In the genomic region with DNA sequence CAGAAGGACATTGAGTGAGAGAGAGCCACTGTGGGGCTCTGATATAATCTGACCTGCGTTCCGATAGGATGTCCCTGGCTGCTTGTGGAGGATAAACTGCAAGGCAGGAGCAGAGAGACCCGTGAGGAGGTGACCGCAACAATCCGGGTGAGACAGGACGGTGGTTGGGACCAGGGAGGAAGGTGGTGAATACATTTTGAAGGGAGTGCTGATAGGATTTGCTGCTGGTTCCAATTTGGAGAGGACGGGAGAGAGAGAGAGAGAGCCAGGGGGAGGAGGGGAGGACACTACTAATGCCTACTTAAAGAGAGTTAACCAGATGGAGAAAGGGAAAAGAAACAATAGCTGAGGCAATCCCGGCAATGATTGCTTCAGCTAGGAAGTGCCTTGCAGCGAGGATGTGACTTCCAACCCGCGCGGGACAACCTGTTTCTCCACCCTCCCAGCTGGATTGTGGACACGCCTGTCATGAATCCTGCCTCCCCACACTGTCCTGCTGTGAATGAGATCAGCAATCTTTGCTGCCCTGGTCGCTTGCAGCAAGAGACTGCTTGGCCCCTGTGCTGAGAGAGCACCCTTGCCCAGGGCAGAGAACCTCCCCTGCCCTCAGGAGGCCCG, we compare ENCODE assay signal across 1 cellular context.
A peak's percentile ranks its signal among the peaks of the same experiment; 100 is the strongest.
TF ChIP-seq lines count a peak whose summit lies in the region.

No MANE protein-coding gene starts in this region.

TF ChIP-seq in K562, 482 proteins besides CTCF, POLR2A, EP300 and RAD21 (continued from another document and continues in another):
- TF ChIP-seq, protein P1, sequence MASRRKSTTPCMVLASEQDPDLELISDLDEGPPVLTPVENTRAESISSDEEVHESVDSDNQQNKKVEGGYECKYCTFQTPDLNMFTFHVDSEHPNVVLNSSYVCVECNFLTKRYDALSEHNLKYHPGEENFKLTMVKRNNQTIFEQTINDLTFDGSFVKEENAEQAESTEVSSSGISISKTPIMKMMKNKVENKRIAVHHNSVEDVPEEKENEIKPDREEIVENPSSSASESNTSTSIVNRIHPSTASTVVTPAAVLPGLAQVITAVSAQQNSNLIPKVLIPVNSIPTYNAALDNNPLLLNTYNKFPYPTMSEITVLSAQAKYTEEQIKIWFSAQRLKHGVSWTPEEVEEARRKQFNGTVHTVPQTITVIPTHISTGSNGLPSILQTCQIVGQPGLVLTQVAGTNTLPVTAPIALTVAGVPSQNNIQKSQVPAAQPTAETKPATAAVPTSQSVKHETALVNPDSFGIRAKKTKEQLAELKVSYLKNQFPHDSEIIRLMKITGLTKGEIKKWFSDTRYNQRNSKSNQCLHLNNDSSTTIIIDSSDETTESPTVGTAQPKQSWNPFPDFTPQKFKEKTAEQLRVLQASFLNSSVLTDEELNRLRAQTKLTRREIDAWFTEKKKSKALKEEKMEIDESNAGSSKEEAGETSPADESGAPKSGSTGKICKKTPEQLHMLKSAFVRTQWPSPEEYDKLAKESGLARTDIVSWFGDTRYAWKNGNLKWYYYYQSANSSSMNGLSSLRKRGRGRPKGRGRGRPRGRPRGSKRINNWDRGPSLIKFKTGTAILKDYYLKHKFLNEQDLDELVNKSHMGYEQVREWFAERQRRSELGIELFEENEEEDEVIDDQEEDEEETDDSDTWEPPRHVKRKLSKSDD (conservative IDR thresholded peaks at IDR 0.05; ENCODE audit: low read length), result no peak
- TF ChIP-seq, protein P2, sequence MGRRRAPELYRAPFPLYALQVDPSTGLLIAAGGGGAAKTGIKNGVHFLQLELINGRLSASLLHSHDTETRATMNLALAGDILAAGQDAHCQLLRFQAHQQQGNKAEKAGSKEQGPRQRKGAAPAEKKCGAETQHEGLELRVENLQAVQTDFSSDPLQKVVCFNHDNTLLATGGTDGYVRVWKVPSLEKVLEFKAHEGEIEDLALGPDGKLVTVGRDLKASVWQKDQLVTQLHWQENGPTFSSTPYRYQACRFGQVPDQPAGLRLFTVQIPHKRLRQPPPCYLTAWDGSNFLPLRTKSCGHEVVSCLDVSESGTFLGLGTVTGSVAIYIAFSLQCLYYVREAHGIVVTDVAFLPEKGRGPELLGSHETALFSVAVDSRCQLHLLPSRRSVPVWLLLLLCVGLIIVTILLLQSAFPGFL (CRISPR knock-in tag; IDR thresholded peaks at IDR 0.05), result no peak
- TF ChIP-seq ZNF121 (CRISPR knock-in tag; conservative IDR thresholded peaks at IDR 0.05) (no peak), STAT5A (IDR thresholded peaks at IDR 0.05; ENCODE audit: borderline replicate concordance, low read length) (no peak), CCAR2 (IDR thresholded peaks at IDR 0.05; ENCODE audit: low read depth, low read length) (no peak), CXXC5 (CRISPR knock-in tag; IDR thresholded peaks at IDR 0.05) (0 out of 2 replicates have a peak, but pooled peaks have one; percentile 26), NCOA6 (IDR thresholded peaks at IDR 0.05) (no peak), ZBED1 (IDR thresholded peaks at IDR 0.05) (no peak), CREBBP (IDR thresholded peaks at IDR 0.05; ENCODE audit: low read depth, low read length) (no peak), ZNF174 (CRISPR knock-in tag; IDR thresholded peaks at IDR 0.05) (no peak), SETDB1 (IDR thresholded peaks at IDR 0.05; ENCODE audit: low read length) (no peak), CTBP1 (IDR thresholded peaks at IDR 0.05; ENCODE audit: borderline replicate concordance) (peak; percentile 30; the same call in 1 of the 2 replicates), CBX2 (IDR thresholded peaks at IDR 0.05; ENCODE audit: insufficient read depth, low read length, poor library complexity, severe bottlenecking) (no peak), ZNF23 (CRISPR knock-in tag; IDR thresholded peaks at IDR 0.05) (no peak), ZNF217 (CRISPR knock-in tag; IDR thresholded peaks at IDR 0.05) (no peak), LCOR (CRISPR knock-in tag; IDR thresholded peaks at IDR 0.05) (no peak), ZNF146 (CRISPR knock-in tag; IDR thresholded peaks at IDR 0.05; ENCODE audit: unreplicated experiment) (no peak), OTX1 (CRISPR knock-in tag; IDR thresholded peaks at IDR 0.05) (peak; percentile 57; the same call in 1 of the 2 replicates), ZNF436 (CRISPR knock-in tag; IDR thresholded peaks at IDR 0.05) (no peak), ZNF584 (CRISPR knock-in tag; IDR thresholded peaks at IDR 0.05; ENCODE audit: low read depth) (no peak), NR4A1 (CRISPR knock-in tag; IDR thresholded peaks at IDR 0.05) (no peak), NR4A1 (tag; IDR thresholded peaks at IDR 0.05) (no peak), NR1H2 (CRISPR knock-in tag; IDR thresholded peaks at IDR 0.05) (no peak), CBX3 (IDR thresholded peaks at IDR 0.05; ENCODE audit: borderline replicate concordance in 1 of 2, low read length in 2 of 2) (no peak), SAP30 (IDR thresholded peaks at IDR 0.05; ENCODE audit: borderline replicate concordance, insufficient read depth, low read depth, low read length, poor library complexity, severe bottlenecking) (no peak), SMARCA4 (IDR thresholded peaks at IDR 0.05) (no peak), SP1 (CRISPR knock-in tag; IDR thresholded peaks at IDR 0.05) (no peak)
- TF ChIP-seq, protein P3, sequence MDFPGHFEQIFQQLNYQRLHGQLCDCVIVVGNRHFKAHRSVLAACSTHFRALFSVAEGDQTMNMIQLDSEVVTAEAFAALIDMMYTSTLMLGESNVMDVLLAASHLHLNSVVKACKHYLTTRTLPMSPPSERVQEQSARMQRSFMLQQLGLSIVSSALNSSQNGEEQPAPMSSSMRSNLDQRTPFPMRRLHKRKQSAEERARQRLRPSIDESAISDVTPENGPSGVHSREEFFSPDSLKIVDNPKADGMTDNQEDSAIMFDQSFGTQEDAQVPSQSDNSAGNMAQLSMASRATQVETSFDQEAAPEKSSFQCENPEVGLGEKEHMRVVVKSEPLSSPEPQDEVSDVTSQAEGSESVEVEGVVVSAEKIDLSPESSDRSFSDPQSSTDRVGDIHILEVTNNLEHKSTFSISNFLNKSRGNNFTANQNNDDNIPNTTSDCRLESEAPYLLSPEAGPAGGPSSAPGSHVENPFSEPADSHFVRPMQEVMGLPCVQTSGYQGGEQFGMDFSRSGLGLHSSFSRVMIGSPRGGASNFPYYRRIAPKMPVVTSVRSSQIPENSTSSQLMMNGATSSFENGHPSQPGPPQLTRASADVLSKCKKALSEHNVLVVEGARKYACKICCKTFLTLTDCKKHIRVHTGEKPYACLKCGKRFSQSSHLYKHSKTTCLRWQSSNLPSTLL (IDR thresholded peaks at IDR 0.05), result no peak
- TF ChIP-seq, protein P4, sequence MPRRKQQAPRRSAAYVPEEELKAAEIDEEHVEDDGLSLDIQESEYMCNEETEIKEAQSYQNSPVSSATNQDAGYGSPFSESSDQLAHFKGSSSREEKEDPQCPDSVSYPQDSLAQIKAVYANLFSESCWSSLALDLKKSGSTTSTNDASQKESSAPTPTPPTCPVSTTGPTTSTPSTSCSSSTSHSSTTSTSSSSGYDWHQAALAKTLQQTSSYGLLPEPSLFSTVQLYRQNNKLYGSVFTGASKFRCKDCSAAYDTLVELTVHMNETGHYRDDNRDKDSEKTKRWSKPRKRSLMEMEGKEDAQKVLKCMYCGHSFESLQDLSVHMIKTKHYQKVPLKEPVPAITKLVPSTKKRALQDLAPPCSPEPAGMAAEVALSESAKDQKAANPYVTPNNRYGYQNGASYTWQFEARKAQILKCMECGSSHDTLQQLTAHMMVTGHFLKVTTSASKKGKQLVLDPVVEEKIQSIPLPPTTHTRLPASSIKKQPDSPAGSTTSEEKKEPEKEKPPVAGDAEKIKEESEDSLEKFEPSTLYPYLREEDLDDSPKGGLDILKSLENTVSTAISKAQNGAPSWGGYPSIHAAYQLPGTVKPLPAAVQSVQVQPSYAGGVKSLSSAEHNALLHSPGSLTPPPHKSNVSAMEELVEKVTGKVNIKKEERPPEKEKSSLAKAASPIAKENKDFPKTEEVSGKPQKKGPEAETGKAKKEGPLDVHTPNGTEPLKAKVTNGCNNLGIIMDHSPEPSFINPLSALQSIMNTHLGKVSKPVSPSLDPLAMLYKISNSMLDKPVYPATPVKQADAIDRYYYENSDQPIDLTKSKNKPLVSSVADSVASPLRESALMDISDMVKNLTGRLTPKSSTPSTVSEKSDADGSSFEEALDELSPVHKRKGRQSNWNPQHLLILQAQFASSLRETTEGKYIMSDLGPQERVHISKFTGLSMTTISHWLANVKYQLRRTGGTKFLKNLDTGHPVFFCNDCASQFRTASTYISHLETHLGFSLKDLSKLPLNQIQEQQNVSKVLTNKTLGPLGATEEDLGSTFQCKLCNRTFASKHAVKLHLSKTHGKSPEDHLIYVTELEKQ (CRISPR knock-in tag; IDR thresholded peaks at IDR 0.05), result no peak
- TF ChIP-seq, protein P5, sequence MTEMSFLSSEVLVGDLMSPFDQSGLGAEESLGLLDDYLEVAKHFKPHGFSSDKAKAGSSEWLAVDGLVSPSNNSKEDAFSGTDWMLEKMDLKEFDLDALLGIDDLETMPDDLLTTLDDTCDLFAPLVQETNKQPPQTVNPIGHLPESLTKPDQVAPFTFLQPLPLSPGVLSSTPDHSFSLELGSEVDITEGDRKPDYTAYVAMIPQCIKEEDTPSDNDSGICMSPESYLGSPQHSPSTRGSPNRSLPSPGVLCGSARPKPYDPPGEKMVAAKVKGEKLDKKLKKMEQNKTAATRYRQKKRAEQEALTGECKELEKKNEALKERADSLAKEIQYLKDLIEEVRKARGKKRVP (CRISPR knock-in tag; IDR thresholded peaks at IDR 0.05), result peak; percentile 88
- TF ChIP-seq, protein P6, sequence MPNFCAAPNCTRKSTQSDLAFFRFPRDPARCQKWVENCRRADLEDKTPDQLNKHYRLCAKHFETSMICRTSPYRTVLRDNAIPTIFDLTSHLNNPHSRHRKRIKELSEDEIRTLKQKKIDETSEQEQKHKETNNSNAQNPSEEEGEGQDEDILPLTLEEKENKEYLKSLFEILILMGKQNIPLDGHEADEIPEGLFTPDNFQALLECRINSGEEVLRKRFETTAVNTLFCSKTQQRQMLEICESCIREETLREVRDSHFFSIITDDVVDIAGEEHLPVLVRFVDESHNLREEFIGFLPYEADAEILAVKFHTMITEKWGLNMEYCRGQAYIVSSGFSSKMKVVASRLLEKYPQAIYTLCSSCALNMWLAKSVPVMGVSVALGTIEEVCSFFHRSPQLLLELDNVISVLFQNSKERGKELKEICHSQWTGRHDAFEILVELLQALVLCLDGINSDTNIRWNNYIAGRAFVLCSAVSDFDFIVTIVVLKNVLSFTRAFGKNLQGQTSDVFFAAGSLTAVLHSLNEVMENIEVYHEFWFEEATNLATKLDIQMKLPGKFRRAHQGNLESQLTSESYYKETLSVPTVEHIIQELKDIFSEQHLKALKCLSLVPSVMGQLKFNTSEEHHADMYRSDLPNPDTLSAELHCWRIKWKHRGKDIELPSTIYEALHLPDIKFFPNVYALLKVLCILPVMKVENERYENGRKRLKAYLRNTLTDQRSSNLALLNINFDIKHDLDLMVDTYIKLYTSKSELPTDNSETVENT (CRISPR knock-in tag; IDR thresholded peaks at IDR 0.05), result no peak
- TF ChIP-seq, protein P7, sequence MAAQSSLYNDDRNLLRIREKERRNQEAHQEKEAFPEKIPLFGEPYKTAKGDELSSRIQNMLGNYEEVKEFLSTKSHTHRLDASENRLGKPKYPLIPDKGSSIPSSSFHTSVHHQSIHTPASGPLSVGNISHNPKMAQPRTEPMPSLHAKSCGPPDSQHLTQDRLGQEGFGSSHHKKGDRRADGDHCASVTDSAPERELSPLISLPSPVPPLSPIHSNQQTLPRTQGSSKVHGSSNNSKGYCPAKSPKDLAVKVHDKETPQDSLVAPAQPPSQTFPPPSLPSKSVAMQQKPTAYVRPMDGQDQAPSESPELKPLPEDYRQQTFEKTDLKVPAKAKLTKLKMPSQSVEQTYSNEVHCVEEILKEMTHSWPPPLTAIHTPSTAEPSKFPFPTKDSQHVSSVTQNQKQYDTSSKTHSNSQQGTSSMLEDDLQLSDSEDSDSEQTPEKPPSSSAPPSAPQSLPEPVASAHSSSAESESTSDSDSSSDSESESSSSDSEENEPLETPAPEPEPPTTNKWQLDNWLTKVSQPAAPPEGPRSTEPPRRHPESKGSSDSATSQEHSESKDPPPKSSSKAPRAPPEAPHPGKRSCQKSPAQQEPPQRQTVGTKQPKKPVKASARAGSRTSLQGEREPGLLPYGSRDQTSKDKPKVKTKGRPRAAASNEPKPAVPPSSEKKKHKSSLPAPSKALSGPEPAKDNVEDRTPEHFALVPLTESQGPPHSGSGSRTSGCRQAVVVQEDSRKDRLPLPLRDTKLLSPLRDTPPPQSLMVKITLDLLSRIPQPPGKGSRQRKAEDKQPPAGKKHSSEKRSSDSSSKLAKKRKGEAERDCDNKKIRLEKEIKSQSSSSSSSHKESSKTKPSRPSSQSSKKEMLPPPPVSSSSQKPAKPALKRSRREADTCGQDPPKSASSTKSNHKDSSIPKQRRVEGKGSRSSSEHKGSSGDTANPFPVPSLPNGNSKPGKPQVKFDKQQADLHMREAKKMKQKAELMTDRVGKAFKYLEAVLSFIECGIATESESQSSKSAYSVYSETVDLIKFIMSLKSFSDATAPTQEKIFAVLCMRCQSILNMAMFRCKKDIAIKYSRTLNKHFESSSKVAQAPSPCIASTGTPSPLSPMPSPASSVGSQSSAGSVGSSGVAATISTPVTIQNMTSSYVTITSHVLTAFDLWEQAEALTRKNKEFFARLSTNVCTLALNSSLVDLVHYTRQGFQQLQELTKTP (IDR thresholded peaks at IDR 0.05; ENCODE audit: low read depth in 1 of 2, partially characterized antibody in 2 of 2), result no peak
- TF ChIP-seq, protein P8, sequence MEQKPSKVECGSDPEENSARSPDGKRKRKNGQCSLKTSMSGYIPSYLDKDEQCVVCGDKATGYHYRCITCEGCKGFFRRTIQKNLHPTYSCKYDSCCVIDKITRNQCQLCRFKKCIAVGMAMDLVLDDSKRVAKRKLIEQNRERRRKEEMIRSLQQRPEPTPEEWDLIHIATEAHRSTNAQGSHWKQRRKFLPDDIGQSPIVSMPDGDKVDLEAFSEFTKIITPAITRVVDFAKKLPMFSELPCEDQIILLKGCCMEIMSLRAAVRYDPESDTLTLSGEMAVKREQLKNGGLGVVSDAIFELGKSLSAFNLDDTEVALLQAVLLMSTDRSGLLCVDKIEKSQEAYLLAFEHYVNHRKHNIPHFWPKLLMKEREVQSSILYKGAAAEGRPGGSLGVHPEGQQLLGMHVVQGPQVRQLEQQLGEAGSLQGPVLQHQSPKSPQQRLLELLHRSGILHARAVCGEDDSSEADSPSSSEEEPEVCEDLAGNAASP (IDR thresholded peaks at IDR 0.05), result no peak
- TF ChIP-seq, protein P9, sequence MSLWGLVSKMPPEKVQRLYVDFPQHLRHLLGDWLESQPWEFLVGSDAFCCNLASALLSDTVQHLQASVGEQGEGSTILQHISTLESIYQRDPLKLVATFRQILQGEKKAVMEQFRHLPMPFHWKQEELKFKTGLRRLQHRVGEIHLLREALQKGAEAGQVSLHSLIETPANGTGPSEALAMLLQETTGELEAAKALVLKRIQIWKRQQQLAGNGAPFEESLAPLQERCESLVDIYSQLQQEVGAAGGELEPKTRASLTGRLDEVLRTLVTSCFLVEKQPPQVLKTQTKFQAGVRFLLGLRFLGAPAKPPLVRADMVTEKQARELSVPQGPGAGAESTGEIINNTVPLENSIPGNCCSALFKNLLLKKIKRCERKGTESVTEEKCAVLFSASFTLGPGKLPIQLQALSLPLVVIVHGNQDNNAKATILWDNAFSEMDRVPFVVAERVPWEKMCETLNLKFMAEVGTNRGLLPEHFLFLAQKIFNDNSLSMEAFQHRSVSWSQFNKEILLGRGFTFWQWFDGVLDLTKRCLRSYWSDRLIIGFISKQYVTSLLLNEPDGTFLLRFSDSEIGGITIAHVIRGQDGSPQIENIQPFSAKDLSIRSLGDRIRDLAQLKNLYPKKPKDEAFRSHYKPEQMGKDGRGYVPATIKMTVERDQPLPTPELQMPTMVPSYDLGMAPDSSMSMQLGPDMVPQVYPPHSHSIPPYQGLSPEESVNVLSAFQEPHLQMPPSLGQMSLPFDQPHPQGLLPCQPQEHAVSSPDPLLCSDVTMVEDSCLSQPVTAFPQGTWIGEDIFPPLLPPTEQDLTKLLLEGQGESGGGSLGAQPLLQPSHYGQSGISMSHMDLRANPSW (CRISPR knock-in tag; IDR thresholded peaks at IDR 0.05), result no peak
- TF ChIP-seq, protein P10, sequence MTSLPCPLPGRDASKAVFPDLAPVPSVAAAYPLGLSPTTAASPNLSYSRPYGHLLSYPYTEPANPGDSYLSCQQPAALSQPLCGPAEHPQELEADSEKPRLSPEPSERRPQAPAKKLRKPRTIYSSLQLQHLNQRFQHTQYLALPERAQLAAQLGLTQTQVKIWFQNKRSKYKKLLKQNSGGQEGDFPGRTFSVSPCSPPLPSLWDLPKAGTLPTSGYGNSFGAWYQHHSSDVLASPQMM (CRISPR knock-in tag; IDR thresholded peaks at IDR 0.05), result no peak
